12 cellular contexts compared by ENCODE assay signal in the genomic region with DNA sequence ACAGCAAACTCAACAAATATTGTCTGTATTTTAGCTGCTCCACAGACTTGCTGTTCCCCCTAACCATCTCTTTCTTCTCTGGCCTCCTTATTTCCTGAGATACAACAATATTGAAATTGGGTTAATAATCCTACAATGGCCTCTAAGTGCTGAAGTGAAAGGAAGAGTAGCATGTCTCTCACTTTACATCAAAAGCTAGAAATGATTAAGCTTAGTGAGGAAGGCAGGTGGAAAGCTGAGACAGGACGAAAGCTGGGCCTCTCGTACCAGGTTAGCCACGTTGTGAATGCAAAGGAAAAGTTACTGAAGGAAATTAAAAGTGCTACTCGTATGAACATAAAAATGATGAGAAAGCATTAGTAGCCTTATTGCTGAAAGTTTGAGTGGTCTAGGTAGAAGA.
A peak's percentile ranks its signal among the peaks of the same experiment; 100 is the strongest.
DNase-seq lines count a peak whose midpoint lies in the region; ATAC-seq and TF ChIP-seq lines count a peak whose summit lies in the region.
"Had no signal": no experiment of that assay in that cellular context is flagged by ENCODE, and none has a peak within 500 bp of the region (broad histone marks: within the 10 kb centered on the region; RNA-seq: fewer than 3 reads in every experiment).

No MANE protein-coding gene starts in this region.

- no peak overlapping the region for H2BK5ac ChIP-seq in neuronal stem cell (ENCODE audit: low read length)

- no peak overlapping the region for H3K9ac ChIP-seq in neuronal stem cell (ENCODE audit: low read depth, low read length, poor library complexity)

- no peak overlapping the region for H2AK5ac ChIP-seq in neuronal stem cell (ENCODE audit: low read depth, low read length)

- peaks cover 37% of the 10 kb centered on the region for H3K36me3 Mint-ChIP-seq in activated CD8-positive, alpha-beta T cell treated with anti-CD3 and anti-CD28 coated beads for 36 hours (ENCODE audit: low read depth)

- TF ChIP-seq CTCF in activated CD8-positive, alpha-beta T cell treated with anti-CD3 and anti-CD28 coated beads for 36 hours (IDR thresholded peaks at IDR 0.05): no peak
- TF ChIP-seq CTCF in foreskin keratinocyte (conservative IDR thresholded peaks at IDR 0.05): no peak

- H3K27ac Mint-ChIP-seq in activated CD8-positive, alpha-beta T cell treated with anti-CD3 and anti-CD28 coated beads for 36 hours: peak overlapping the region; percentile 10

- H3K4ac ChIP-seq in neuronal stem cell (ENCODE audit: low read length): no peak overlapping the region

- H2BK120ac ChIP-seq in neuronal stem cell (ENCODE audit: low read depth, low read length): no peak overlapping the region

- no peak overlapping the region for H2BK15ac ChIP-seq in neuronal stem cell (ENCODE audit: low read length)

- H3K23ac ChIP-seq in neuronal stem cell (ENCODE audit: low read depth, low read length, poor library complexity): no peak overlapping the region

- no peaks in the 10 kb centered on the region for H3K9me3 ChIP-seq in neuronal stem cell (replicated peaks in 1 of 2; ENCODE audit: control insufficient read depth in 2 of 2, insufficient read depth in 1 of 2, low read depth in 1 of 2, low read length in 2 of 2)

- CTCF ChIA-PET in activated CD8-positive, alpha-beta T cell treated with anti-CD3 and anti-CD28 coated beads for 36 hours (lab: Charles Lee): interaction anchor here (0.6 to 2.0 kb wide), 4 partner anchors 10 to 112 kb away, joined by 3 to 7 read pairs (median 3); no protein-coding TSS in a partner anchor

- DNase-seq in activated CD8-positive, alpha-beta T cell treated with anti-CD3 and anti-CD28 coated beads for 36 hours: no peak
- DNase-seq in NCI-H526 (lab: John Stamatoyannopoulos, UW) (no peak), foreskin keratinocyte (no peak), neuronal stem cell (ENCODE audit: low spot score) (no peak), occipital lobe (lab: John Stamatoyannopoulos, UW) (no peak)
- DNase-seq: brain microvascular endothelial cell, DMS153, kidney glomerular epithelial cell, NCI-H2029 treated with DMSO at 0.1 percent for 48 hours had no signal

- intact Hi-C loops in activated CD8-positive, alpha-beta T cell treated with anti-CD3 and anti-CD28 coated beads for 36 hours (cut with micrococcal nuclease): no loop called here

- H3K36me3 ChIP-seq in neuronal stem cell (replicated peaks in 1 of 2; ENCODE audit: control insufficient read depth in 2 of 2, insufficient read depth in 2 of 2, low read length in 2 of 2): peaks cover 0 to 95% of the 10 kb centered on the region in 2 donors

- no peak overlapping the region for H3K14ac ChIP-seq in neuronal stem cell (ENCODE audit: low read length)

- H3K18ac ChIP-seq in neuronal stem cell (ENCODE audit: low read length): no peak overlapping the region

- H2BK12ac ChIP-seq in neuronal stem cell (ENCODE audit: low read length): no peak overlapping the region

- ATAC-seq in GM18498 (IDR thresholded peaks at IDR 0.05; ENCODE audit: unreplicated experiment) (peak; percentile 58), GM19397 (IDR thresholded peaks at IDR 0.05; ENCODE audit: unreplicated experiment) (peak; percentile 68), HG03045 (IDR thresholded peaks at IDR 0.05; ENCODE audit: unreplicated experiment) (peak; percentile 56), foreskin keratinocyte (no peak)
- ATAC-seq in activated CD8-positive, alpha-beta T cell treated with anti-CD3 and anti-CD28 coated beads for 36 hours: peak; percentile 47

- no peaks in the 10 kb centered on the region for H3K4me1 ChIP-seq in foreskin keratinocyte
- peaks cover 11 to 12% of the 10 kb centered on the region in 2 donors for H3K4me1 ChIP-seq in neuronal stem cell (ENCODE audit: control insufficient read depth in 2 of 2, insufficient read depth in 1 of 2, low read depth in 1 of 2, low read length in 2 of 2)

- H3K4me3 Mint-ChIP-seq in activated CD8-positive, alpha-beta T cell treated with anti-CD3 and anti-CD28 coated beads for 36 hours: no peak overlapping the region

- H3K27ac ChIP-seq in foreskin keratinocyte (no peak overlapping the region), neuronal stem cell (replicated peaks; ENCODE audit: low read length) (no peak overlapping the region)
- H3K27ac ChIP-seq: brain microvascular endothelial cell had no signal

- no peaks in the 10 kb centered on the region for H3K27me3 Mint-ChIP-seq in activated CD8-positive, alpha-beta T cell treated with anti-CD3 and anti-CD28 coated beads for 36 hours

- no CpG with 5 or more reads among the region's 4 CpGs for WGBS in neuronal stem cell (ENCODE audit: extremely low coverage in 2 of 2, insufficient read length in 2 of 2, insufficient replicate concordance in 1 of 2), 2 donors

- H4K8ac ChIP-seq in neuronal stem cell (ENCODE audit: low read depth, low read length): no peak overlapping the region

- no peak overlapping the region for H3K4me2 ChIP-seq in neuronal stem cell (ENCODE audit: insufficient read depth, low read length, poor library complexity, severe bottlenecking)

- H3K4me3 ChIP-seq in neuronal stem cell (ENCODE audit: low read length in 2 of 2): no peak overlapping the region

- H3K27me3 ChIP-seq in foreskin keratinocyte: no peaks in the 10 kb centered on the region
- no peaks in the 10 kb centered on the region for H3K27me3 ChIP-seq in neuronal stem cell (ENCODE audit: control insufficient read depth in 3 of 3, insufficient read depth in 3 of 3, low read depth in 1 of 3, low read length in 3 of 3)
- H3K27me3 ChIP-seq: brain microvascular endothelial cell had no signal

- no peaks in the 10 kb centered on the region for H3K9me3 Mint-ChIP-seq in activated CD8-positive, alpha-beta T cell treated with anti-CD3 and anti-CD28 coated beads for 36 hours

- H4K91ac ChIP-seq in neuronal stem cell (ENCODE audit: low read depth, low read length, poor library complexity): no peak overlapping the region

- H3K79me1 ChIP-seq in neuronal stem cell (ENCODE audit: low read depth, low read length): peaks cover under 1% of the 10 kb centered on the region

- POLR2A ChIA-PET in activated CD8-positive, alpha-beta T cell treated with anti-CD3 and anti-CD28 coated beads for 36 hours (lab: Charles Lee): interaction anchor here (1.0 kb wide), 1 partner anchor 64 kb away, joined by 3 read pairs; a partner anchor contains a TSS

- no peak overlapping the region for H2AFZ ChIP-seq in neuronal stem cell (ENCODE audit: low read length)

- peaks cover 45% of the 10 kb centered on the region for H3K4me1 Mint-ChIP-seq in activated CD8-positive, alpha-beta T cell treated with anti-CD3 and anti-CD28 coated beads for 36 hours (ENCODE audit: low read depth)
